In the genomic region with DNA sequence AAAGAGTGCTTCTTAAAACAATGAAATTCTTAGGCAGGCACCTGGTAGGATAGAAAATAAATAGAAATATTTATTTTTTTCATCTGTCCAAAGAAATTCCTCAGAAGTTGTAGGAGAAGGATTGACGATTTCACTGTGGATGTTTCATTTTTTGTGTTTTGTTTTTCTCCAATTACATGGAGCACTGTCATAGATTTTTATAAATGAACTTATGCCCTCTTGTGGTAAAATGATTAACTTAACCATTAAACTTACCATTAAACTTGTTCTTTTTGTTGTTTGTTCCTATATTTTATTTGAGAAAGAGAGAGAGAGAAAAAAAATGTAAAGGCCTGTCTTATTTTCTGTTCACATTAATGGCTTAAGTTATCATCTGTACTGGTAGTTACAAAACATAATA, we compare ENCODE assay signal across 10 cellular contexts.
DNase-seq lines count a peak whose midpoint lies in the region; ATAC-seq, FAIRE-seq and TF ChIP-seq lines count a peak whose summit lies in the region.
"Had no signal": no experiment of that assay in that cellular context is flagged by ENCODE, and none has a peak within 500 bp of the region (broad histone marks: within the 10 kb centered on the region; RNA-seq: fewer than 3 reads in every experiment).

No MANE protein-coding gene starts in this region.

- FAIRE-seq in A204.1 (lab: Jason Lieb, UNC) = peak; percentile 95

- ATAC-seq in SK-N-SH treated with all-trans-retinoic acid at 6 μM for 48 hours = peak; percentile 72
- ATAC-seq in GM21515 (IDR thresholded peaks at IDR 0.05; ENCODE audit: unreplicated experiment) = no peak
- no peak for ATAC-seq in HG03139 (IDR thresholded peaks at IDR 0.05; ENCODE audit: unreplicated experiment)

- DNase-seq in HCEC 1CT (peak; percentile 57), foreskin melanocyte (peak; percentile 21), DMS 273 (lab: John Stamatoyannopoulos, UW; ENCODE audit: unreplicated experiment) (no peak), DMS79 treated with DMSO at 0.1 percent for 48 hours (lab: John Stamatoyannopoulos, UW) (no peak)
- DNase-seq: activated CD4-positive, CD25-positive, alpha-beta regulatory T cell; DMS 273 treated with DMSO at 0.1 percent for 48 hours had no signal

TF ChIP-seq in SK-N-SH treated with all-trans-retinoic acid at 6 μM for 48 hours, 23 proteins besides CTCF, POLR2A, EP300 and RAD21:
- no peak for TF ChIP-seq SNAI2 (CRISPR knock-in tag; IDR thresholded peaks at IDR 0.05)
- no peak for TF ChIP-seq TCF4 (CRISPR knock-in tag; IDR thresholded peaks at IDR 0.05; ENCODE audit: borderline replicate concordance)
- TF ChIP-seq GLIS3 (CRISPR knock-in tag; IDR thresholded peaks at IDR 0.05) = no peak
- no peak for TF ChIP-seq RARB (CRISPR knock-in tag; IDR thresholded peaks at IDR 0.05)
- no peak for TF ChIP-seq ISL1 (CRISPR knock-in tag; IDR thresholded peaks at IDR 0.05)
- no peak for TF ChIP-seq ZNF70 (CRISPR knock-in tag; IDR thresholded peaks at IDR 0.05)
- no peak for TF ChIP-seq ZFP30 (CRISPR knock-in tag; IDR thresholded peaks at IDR 0.05)
- no peak for TF ChIP-seq TOX (CRISPR knock-in tag; IDR thresholded peaks at IDR 0.05; ENCODE audit: borderline replicate concordance)
- TF ChIP-seq, protein P1, sequence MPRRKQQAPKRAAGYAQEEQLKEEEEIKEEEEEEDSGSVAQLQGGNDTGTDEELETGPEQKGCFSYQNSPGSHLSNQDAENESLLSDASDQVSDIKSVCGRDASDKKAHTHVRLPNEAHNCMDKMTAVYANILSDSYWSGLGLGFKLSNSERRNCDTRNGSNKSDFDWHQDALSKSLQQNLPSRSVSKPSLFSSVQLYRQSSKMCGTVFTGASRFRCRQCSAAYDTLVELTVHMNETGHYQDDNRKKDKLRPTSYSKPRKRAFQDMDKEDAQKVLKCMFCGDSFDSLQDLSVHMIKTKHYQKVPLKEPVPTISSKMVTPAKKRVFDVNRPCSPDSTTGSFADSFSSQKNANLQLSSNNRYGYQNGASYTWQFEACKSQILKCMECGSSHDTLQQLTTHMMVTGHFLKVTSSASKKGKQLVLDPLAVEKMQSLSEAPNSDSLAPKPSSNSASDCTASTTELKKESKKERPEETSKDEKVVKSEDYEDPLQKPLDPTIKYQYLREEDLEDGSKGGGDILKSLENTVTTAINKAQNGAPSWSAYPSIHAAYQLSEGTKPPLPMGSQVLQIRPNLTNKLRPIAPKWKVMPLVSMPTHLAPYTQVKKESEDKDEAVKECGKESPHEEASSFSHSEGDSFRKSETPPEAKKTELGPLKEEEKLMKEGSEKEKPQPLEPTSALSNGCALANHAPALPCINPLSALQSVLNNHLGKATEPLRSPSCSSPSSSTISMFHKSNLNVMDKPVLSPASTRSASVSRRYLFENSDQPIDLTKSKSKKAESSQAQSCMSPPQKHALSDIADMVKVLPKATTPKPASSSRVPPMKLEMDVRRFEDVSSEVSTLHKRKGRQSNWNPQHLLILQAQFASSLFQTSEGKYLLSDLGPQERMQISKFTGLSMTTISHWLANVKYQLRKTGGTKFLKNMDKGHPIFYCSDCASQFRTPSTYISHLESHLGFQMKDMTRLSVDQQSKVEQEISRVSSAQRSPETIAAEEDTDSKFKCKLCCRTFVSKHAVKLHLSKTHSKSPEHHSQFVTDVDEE (CRISPR knock-in tag; IDR thresholded peaks at IDR 0.05) = no peak

Comparison
In these comparisons a context has a peak if more than half of its experiments do, and no peak if none do; other contexts are left out.
1. DNase-seq: peak in HCEC 1CT (single experiment) and foreskin melanocyte (single experiment); none in DMS 273 (single experiment) and DMS79 treated with DMSO at 0.1 percent for 48 hours (single experiment).